25 cellular contexts compared by ENCODE assay signal in the genomic region with DNA sequence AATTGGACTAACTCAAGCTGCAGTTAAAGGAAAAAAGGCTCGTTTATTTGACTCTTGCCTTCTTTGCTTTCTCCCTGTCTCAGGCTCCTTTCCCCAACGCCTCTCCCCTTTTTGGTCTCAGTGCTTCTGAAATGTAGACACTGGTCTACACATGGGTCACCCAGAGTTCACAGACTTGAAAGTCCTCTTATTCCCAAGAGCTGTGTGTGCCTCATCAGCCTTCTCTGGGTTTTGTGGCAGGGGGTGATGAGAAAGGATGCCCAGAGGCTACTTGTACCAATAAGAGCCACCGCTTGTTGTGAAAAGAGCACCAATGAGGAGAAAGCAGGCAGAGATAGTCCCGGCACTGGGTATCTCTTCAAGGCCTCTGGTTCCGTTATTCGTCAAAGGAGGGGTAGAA.
DNase-seq lines count a peak whose midpoint lies in the region; ATAC-seq and TF ChIP-seq lines count a peak whose summit lies in the region.
"Had no signal": no experiment of that assay in that cellular context is flagged by ENCODE, and none has a peak within 500 bp of the region (broad histone marks: within the 10 kb centered on the region; RNA-seq: fewer than 3 reads in every experiment).

No MANE protein-coding gene starts in this region.

- no peak overlapping the region for H3K27ac ChIP-seq in smooth muscle cell (ENCODE audit: low read depth)
- H3K27ac ChIP-seq: adrenal gland, KMS-11 had no signal

- peaks cover 8% of the 10 kb centered on the region for H4K20me1 ChIP-seq in smooth muscle cell (ENCODE audit: low read depth)

- H3K27me3 Mint-ChIP-seq in osteocyte (ENCODE audit: unreplicated experiment): no peaks in the 10 kb centered on the region

- H3K4me2 ChIP-seq in smooth muscle cell: no peak overlapping the region
- H3K4me2 ChIP-seq: KMS-11 had no signal

- H3K27ac Mint-ChIP-seq in osteocyte (ENCODE audit: unreplicated experiment): peak overlapping the region; percentile 42
- H3K27ac Mint-ChIP-seq: activated CD4-positive, alpha-beta T cell treated with anti-CD3 and anti-CD28 coated beads for 36 hours; naive thymus-derived CD4-positive, alpha-beta T cell had no signal

- no peaks in the 10 kb centered on the region for H3F3A ChIP-seq in smooth muscle cell (ENCODE audit: low read depth)

- no peaks in the 10 kb centered on the region for H3K79me2 ChIP-seq in smooth muscle cell (ENCODE audit: low read depth)

- H3K9me3 ChIP-seq in adipocyte (ENCODE audit: control insufficient read depth, low read length) (no peaks in the 10 kb centered on the region), smooth muscle cell (replicated peaks; ENCODE audit: low read depth) (no peaks in the 10 kb centered on the region)
- H3K9me3 ChIP-seq: adrenal gland had no signal

- no peaks in the 10 kb centered on the region for H3K9me3 Mint-ChIP-seq in osteocyte (ENCODE audit: unreplicated experiment)

- H3K36me3 ChIP-seq in adipocyte (ENCODE audit: control insufficient read depth, insufficient read depth, low read length, severe bottlenecking) (no peaks in the 10 kb centered on the region), smooth muscle cell (ENCODE audit: low read depth) (no peaks in the 10 kb centered on the region)
- H3K36me3 ChIP-seq: adrenal gland had no signal

- H3K4me1 Mint-ChIP-seq in osteocyte (ENCODE audit: unreplicated experiment): peaks cover 56% of the 10 kb centered on the region
- H3K4me1 Mint-ChIP-seq: activated CD4-positive, alpha-beta T cell treated with anti-CD3 and anti-CD28 coated beads for 36 hours; naive thymus-derived CD4-positive, alpha-beta T cell had no signal

- intact Hi-C loops in left cardiac atrium (cut with DNase I): no loop called here

- no peaks in the 10 kb centered on the region for H3K27me3 ChIP-seq in adipocyte (replicated peaks; ENCODE audit: control insufficient read depth, insufficient read depth, low read length)
- H3K27me3 ChIP-seq in smooth muscle cell (ENCODE audit: low read depth): no peaks in the 10 kb centered on the region
- H3K27me3 ChIP-seq: adrenal gland had no signal

- peak; percentile 29 to 44 for ATAC-seq in left cardiac atrium
- ATAC-seq in GM21390 (IDR thresholded peaks at IDR 0.05; ENCODE audit: unreplicated experiment): no peak
- ATAC-seq in GM21576 (IDR thresholded peaks at IDR 0.05; ENCODE audit: unreplicated experiment): no peak
- ATAC-seq: activated CD4-positive, alpha-beta T cell treated with anti-CD3 and anti-CD28 coated beads for 36 hours; esophagus mucosa; naive thymus-derived CD4-positive, alpha-beta T cell had no signal

- TF ChIP-seq CTCF in osteocyte (IDR thresholded peaks at IDR 0.05): no peak
- TF ChIP-seq CTCF in smooth muscle cell (IDR thresholded peaks at IDR 0.05; ENCODE audit: borderline replicate concordance, insufficient read depth, poor library complexity, severe bottlenecking): no peak

- H3K4me1 ChIP-seq in adipocyte (ENCODE audit: control insufficient read depth, insufficient read depth, low read length): peaks cover 43% of the 10 kb centered on the region
- H3K4me1 ChIP-seq in smooth muscle cell (ENCODE audit: low read depth): peaks cover 11% of the 10 kb centered on the region

- no peak overlapping the region for H2AFZ ChIP-seq in smooth muscle cell (ENCODE audit: low read depth)

- DNase-seq in EL (peak; percentile 23), adipocyte (ENCODE audit: low read depth) (peak; percentile 54), left cardiac atrium (no peak), osteocyte (ENCODE audit: extremely low spot score, unreplicated experiment) (no peak), NOMO-1 treated with DMSO at 0.1 percent for 48 hours (lab: John Stamatoyannopoulos, UW; ENCODE audit: unreplicated experiment) (no peak), smooth muscle cell (lab: John Stamatoyannopoulos, UW; ENCODE audit: unreplicated experiment) (no peak)
- DNase-seq: activated CD4-positive, alpha-beta T cell treated with anti-CD3 and anti-CD28 coated beads for 36 hours; activated effector memory CD4-positive, alpha-beta T cell treated with Interleukin-2 at 50 U/mL for 16 hours; adrenal gland; AML-193; central memory CD4-positive, alpha-beta T cell; DMS79 treated with DMSO at 0.1 percent for 48 hours; head of caudate nucleus; naive thymus-derived CD4-positive, alpha-beta T cell; NCI-H1105; NCI-H2081 treated with DMSO at 0.1 percent for 48 hours; NCI-H446 treated with DMSO at 0.1 percent for 48 hours; NK-92 treated with Interleukin-12 subunit alpha and Interleukin-12 subunit beta, amount 100 ng/mL, for 24 hours; RPMI8226; stimulated activated CD4-positive, alpha-beta T cell treated with anti-CD3 and anti-CD28 coated beads, Interleukin-12 subunit alpha, Interleukin-12 subunit beta, amount 100 ng/mL, for 4 hours; SW 1271 had no signal

- H3K4me3 Mint-ChIP-seq in osteocyte (ENCODE audit: unreplicated experiment): no peak overlapping the region
- H3K4me3 Mint-ChIP-seq: activated CD4-positive, alpha-beta T cell treated with anti-CD3 and anti-CD28 coated beads for 36 hours; naive thymus-derived CD4-positive, alpha-beta T cell had no signal

- H3K4me3 ChIP-seq in adipocyte (ENCODE audit: low read length) (no peak overlapping the region), smooth muscle cell (no peak overlapping the region)
- H3K4me3 ChIP-seq: adrenal gland had no signal

- H3K9ac ChIP-seq in adipocyte (ENCODE audit: low read length) (no peak overlapping the region), smooth muscle cell (ENCODE audit: low read depth) (no peak overlapping the region)
- H3K9ac ChIP-seq: KMS-11 had no signal

- peaks cover 4% of the 10 kb centered on the region for H3K36me3 Mint-ChIP-seq in osteocyte (ENCODE audit: unreplicated experiment)
- H3K36me3 Mint-ChIP-seq: naive thymus-derived CD4-positive, alpha-beta T cell had no signal

- WGBS in smooth muscle cell (ENCODE audit: low lambda C conversion rate): 91% methylated on average over 6 of the region's 6 CpGs

Comparison
In these comparisons a context has a peak if more than half of its experiments do, and no peak if none do; other contexts are left out.
1. DNase-seq: peak in EL (single experiment) and adipocyte (single experiment); none in left cardiac atrium (single experiment), osteocyte (single experiment), NOMO-1 treated with DMSO at 0.1 percent for 48 hours (single experiment) and smooth muscle cell (single experiment).
2. ATAC-seq: peak in left cardiac atrium (2 of 2); none in GM21390 (single experiment) and GM21576 (single experiment).